9 cellular contexts compared by ENCODE assay signal in the genomic region with DNA sequence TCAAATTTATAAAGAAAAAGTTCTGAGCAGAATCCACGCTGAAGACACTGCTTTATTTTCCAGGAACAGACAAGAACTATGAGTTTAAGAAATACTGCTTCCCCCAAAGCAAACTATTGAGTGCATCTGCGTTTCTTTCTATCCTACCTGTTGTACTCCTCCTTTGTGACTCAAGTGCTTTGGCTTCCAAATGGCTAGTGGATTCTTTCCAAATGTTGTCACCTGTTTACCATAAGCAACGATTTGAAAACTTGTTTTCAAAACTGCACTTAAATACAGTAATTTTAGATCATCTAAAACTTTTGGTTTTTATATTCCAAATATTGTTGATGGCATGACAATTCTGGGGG. TPM values are rescaled to one million over a fixed set of nuclear protein-coding genes. Genes with fewer than 3 reads are reported as not detected.
A peak's percentile ranks its signal among the peaks of the same experiment; 100 is the strongest.
DNase-seq lines count a peak whose midpoint lies in the region; ATAC-seq and TF ChIP-seq lines count a peak whose summit lies in the region.
"Had no signal": no experiment of that assay in that cellular context is flagged by ENCODE, and none has a peak within 500 bp of the region (broad histone marks: within the 10 kb centered on the region; RNA-seq: fewer than 3 reads in every experiment).

No MANE protein-coding gene starts in this region.

- intact Hi-C loops in Panc1 (cut with micrococcal nuclease; ENCODE audit: unreplicated experiment), result loop anchor here (1.0 to 5.0 kb wide), 5 partner anchors 145 to 265 kb away; no protein-coding TSS in a partner anchor

- H3K27ac ChIP-seq in Panc1 (ENCODE audit: low read length) (peak overlapping the region; percentile 90), stomach smooth muscle (ENCODE audit: low read length) (no peak overlapping the region)

- in situ Hi-C loops in Panc1 (cut with HindIII; ENCODE audit: low pct_unique_long_range_greater_than_20kb, low sequenced_read_pairs), result no loop called here

- H3K4me1 Mint-ChIP-seq in T-helper 2 cell treated with Interferon-gamma antibody and Interleukin-4, amounts not matched to agents 5 μg/mL and 100 μg/mL, for 36 hours (ENCODE audit: low read depth), result peaks cover 12% of the 10 kb centered on the region

- no peak overlapping the region for H3K27ac Mint-ChIP-seq in T-helper 2 cell treated with Interferon-gamma antibody and Interleukin-4, amounts not matched to agents 5 μg/mL and 100 μg/mL, for 36 hours
- H3K27ac Mint-ChIP-seq: activated naive CD4-positive, alpha-beta T cell treated with anti-CD3 and anti-CD28 coated beads for 36 hours had no signal

- H3K9me3 ChIP-seq in Panc1 (ENCODE audit: control insufficient read depth, insufficient read depth, low read depth, low read length) (no peaks in the 10 kb centered on the region), stomach smooth muscle (ENCODE audit: control insufficient read depth in 2 of 2, low read length in 2 of 2) (no peaks in the 10 kb centered on the region)

- peak overlapping the region; percentile 33 for H3K4me3 Mint-ChIP-seq in T-helper 2 cell treated with Interferon-gamma antibody and Interleukin-4, amounts not matched to agents 5 μg/mL and 100 μg/mL, for 36 hours
- H3K4me3 Mint-ChIP-seq: activated naive CD4-positive, alpha-beta T cell treated with anti-CD3 and anti-CD28 coated beads for 36 hours had no signal

- peak overlapping the region in 1 of 2 donors; percentile 44 for H3K9ac ChIP-seq in stomach smooth muscle (ENCODE audit: low read length in 2 of 2)

- DNase-seq in T-helper 2 cell treated with Interferon-gamma antibody and Interleukin-4, amounts not matched to agents 5 μg/mL and 100 μg/mL, for 36 hours (ENCODE audit: low spot score), result no peak
- DNase-seq in T-helper 2 cell (no peak), Panc1 (ENCODE audit: low read depth, low spot score) (no peak), fibroblast of villous mesenchyme (ENCODE audit: low read depth) (no peak), NCI-H774 (lab: John Stamatoyannopoulos, UW) (no peak), HPDE6-E6E7 (ENCODE audit: extremely low spot score) (no peak)

- H3K4me1 ChIP-seq in Panc1 (ENCODE audit: control insufficient read depth, insufficient read depth, low read length), result peaks cover 41% of the 10 kb centered on the region
- peaks cover 63% of the 10 kb centered on the region for H3K4me1 ChIP-seq in stomach smooth muscle (ENCODE audit: control insufficient read depth, insufficient read depth, low read length)

- TF ChIP-seq CTCF in Panc1 (IDR thresholded peaks at IDR 0.05) (no peak), fibroblast of villous mesenchyme (IDR thresholded peaks at IDR 0.05; ENCODE audit: insufficient read depth, low read depth, low read length) (no peak)

- no peak overlapping the region for H3K4me3 ChIP-seq in Panc1 (ENCODE audit: low read depth in 2 of 2, low read length in 2 of 2)
- peak overlapping the region; percentile 2 for H3K4me3 ChIP-seq in fibroblast of villous mesenchyme (ENCODE audit: low read depth, low read length)
- H3K4me3 ChIP-seq in stomach smooth muscle (ENCODE audit: low read length in 2 of 2), result peak overlapping the region; percentile 44 to 52

- ATAC-seq in Panc1 (no peak), GM18519 (IDR thresholded peaks at IDR 0.05; ENCODE audit: low FRiP score, unreplicated experiment) (no peak)

- POLR2A ChIA-PET in Panc1 (lab: Charles Lee), result no interaction called here

- H3K36me3 ChIP-seq in Panc1 (ENCODE audit: control insufficient read depth, insufficient read depth, low read length), result no peaks in the 10 kb centered on the region
- H3K36me3 ChIP-seq in stomach smooth muscle (ENCODE audit: control insufficient read depth in 2 of 2, insufficient read depth in 2 of 2, low read length in 2 of 2), result peaks cover 9 to 18% of the 10 kb centered on the region in 2 donors

- CTCF ChIA-PET in Panc1 (lab: Charles Lee), result no interaction called here

- H3K27me3 ChIP-seq in Panc1 (ENCODE audit: control insufficient read depth, insufficient read depth, low read length) (no peaks in the 10 kb centered on the region), stomach smooth muscle (ENCODE audit: control insufficient read depth in 1 of 2, insufficient read depth in 2 of 2, low read length in 2 of 2) (no peaks in the 10 kb centered on the region)

- no peaks in the 10 kb centered on the region for H3K36me3 Mint-ChIP-seq in T-helper 2 cell treated with Interferon-gamma antibody and Interleukin-4, amounts not matched to agents 5 μg/mL and 100 μg/mL, for 36 hours (ENCODE audit: low read depth)

- H3K27me3 Mint-ChIP-seq in T-helper 2 cell treated with Interferon-gamma antibody and Interleukin-4, amounts not matched to agents 5 μg/mL and 100 μg/mL, for 36 hours (ENCODE audit: low read depth), result peaks cover 9% of the 10 kb centered on the region

- no peaks in the 10 kb centered on the region for H3K9me3 Mint-ChIP-seq in T-helper 2 cell treated with Interferon-gamma antibody and Interleukin-4, amounts not matched to agents 5 μg/mL and 100 μg/mL, for 36 hours
- H3K9me3 Mint-ChIP-seq: activated naive CD4-positive, alpha-beta T cell treated with anti-CD3 and anti-CD28 coated beads for 36 hours had no signal

- BruUV-seq in Panc1 (replicated peaks; lab: Mats Ljungman, UMichigan), result no TSS peak

RNA-seq across cellular contexts. Expression of a gene that starts 9.5 kb away (rescaled TPM):
- total RNA-seq in Panc1 (2021; ENCODE audit: unreplicated experiment) (36.2 TPM), fibroblast of villous mesenchyme (82.1 and 92.4 TPM in 2 replicates)
- 29.3 TPM for polyA plus RNA-seq in Panc1 (2012; ENCODE audit: insufficient read length)

Comparison
In these comparisons a context has a peak if more than half of its experiments do, and no peak if none do; other contexts are left out.
1. H3K4me3 ChIP-seq: peak in fibroblast of villous mesenchyme (single experiment) and stomach smooth muscle (2 of 2); none in Panc1 (0 of 2).